Comparison of ENCODE assay signal across 11 cellular contexts in the genomic region with DNA sequence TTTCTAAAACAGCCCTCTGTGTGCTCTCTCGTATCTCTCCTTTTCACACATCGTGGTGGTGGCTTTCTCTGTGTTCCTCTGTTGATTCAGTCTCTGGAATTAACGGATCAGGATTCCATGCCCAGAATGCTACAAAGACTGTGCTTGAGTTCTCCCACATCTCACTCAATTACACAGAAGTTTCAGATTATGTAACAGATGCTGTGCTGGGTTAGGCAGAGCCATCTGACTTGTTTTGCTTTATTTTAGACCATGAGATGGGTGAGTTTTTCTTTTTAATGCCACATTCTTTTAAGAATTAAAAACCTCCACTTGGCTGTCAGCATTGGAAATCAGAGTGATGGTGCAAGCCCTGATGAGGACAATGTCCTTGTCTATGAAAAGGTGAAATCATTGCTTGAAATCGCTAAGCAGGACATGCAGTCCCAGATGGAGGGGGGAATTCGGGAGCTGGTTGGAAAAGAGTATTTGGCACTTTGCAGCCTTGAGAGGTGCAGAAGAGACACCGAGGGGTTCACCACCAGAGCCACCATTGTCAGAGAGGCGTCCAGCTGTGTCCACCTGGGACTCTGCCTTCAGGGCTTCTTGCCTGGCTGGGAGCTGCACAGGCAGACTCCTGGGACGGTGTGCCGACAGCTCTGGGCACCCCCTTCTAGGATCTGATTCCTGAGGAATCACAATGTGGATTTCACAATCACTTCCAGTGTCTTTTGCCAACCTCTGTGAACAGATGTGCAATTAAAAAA.
A peak's percentile ranks its signal among the peaks of the same experiment; 100 is the strongest.
DNase-seq lines count a peak whose midpoint lies in the region; ATAC-seq and TF ChIP-seq lines count a peak whose summit lies in the region.
"Had no signal": no experiment of that assay in that cellular context is flagged by ENCODE, and none has a peak within 500 bp of the region (broad histone marks: within the 10 kb centered on the region; RNA-seq: fewer than 3 reads in every experiment).

No MANE protein-coding gene starts in this region.

- peak overlapping the region; percentile 64 for H3K27ac ChIP-seq in Panc1 (ENCODE audit: low read length)
- H3K27ac ChIP-seq in esophagus squamous epithelium: peak overlapping the region; percentile 48 to 85 (median 68)
- peak overlapping the region; percentile 51 to 73 (median 60) for H3K27ac ChIP-seq in transverse colon
- H3K27ac ChIP-seq: SK-N-MC had no signal

- BruUV-seq in Panc1 (replicated peaks; lab: Mats Ljungman, UMichigan): no TSS peak

- intact Hi-C loops in Panc1 (cut with micrococcal nuclease; ENCODE audit: unreplicated experiment): no loop called here
- intact Hi-C loops in esophagus squamous epithelium (cut with DNase I): no loop called here
- intact Hi-C loops in transverse colon (cut with DNase I; ENCODE audit: low total_unique reads): no loop called here

- TF ChIP-seq EP300 in transverse colon (IDR thresholded peaks at IDR 0.05; ENCODE audit: low read depth): no peak

- H3K4me3 ChIP-seq in Panc1 (ENCODE audit: low read depth in 2 of 2, low read length in 2 of 2): no peak overlapping the region
- no peak overlapping the region for H3K4me3 ChIP-seq in esophagus squamous epithelium
- no peak overlapping the region for H3K4me3 ChIP-seq in transverse colon
- H3K4me3 ChIP-seq: SK-N-MC had no signal

- WGBS in esophagus squamous epithelium, 2 donors: 25 to 31% methylated on average over 7 to 9 of the region's 9 CpGs
- WGBS in transverse colon (ENCODE audit: low coverage in 1 of 2), 2 donors: 65 to 77% methylated on average over 4 to 9 of the region's 9 CpGs

- peaks cover 17% of the 10 kb centered on the region for H3K27me3 Mint-ChIP-seq in nephron progenitor cell (ENCODE audit: low read depth, poor library complexity)

- H3K9me3 ChIP-seq in Panc1 (ENCODE audit: control insufficient read depth, insufficient read depth, low read depth, low read length): no peaks in the 10 kb centered on the region
- no peaks in the 10 kb centered on the region for H3K9me3 ChIP-seq in esophagus squamous epithelium
- H3K9me3 ChIP-seq in transverse colon: no peaks in the 10 kb centered on the region

- H3K27me3 ChIP-seq in Panc1 (ENCODE audit: control insufficient read depth, insufficient read depth, low read length) (no peaks in the 10 kb centered on the region), esophagus squamous epithelium (no peaks in the 10 kb centered on the region), transverse colon (no peaks in the 10 kb centered on the region)

- TF ChIP-seq CTCF in Panc1 (IDR thresholded peaks at IDR 0.05) (no peak), esophagus squamous epithelium (IDR thresholded peaks at IDR 0.05) (no peak), transverse colon (IDR thresholded peaks at IDR 0.05) (no peak), nephron progenitor cell (IDR thresholded peaks at IDR 0.05) (no peak)

- peaks cover 72% of the 10 kb centered on the region for H3K4me1 ChIP-seq in Panc1 (ENCODE audit: control insufficient read depth, insufficient read depth, low read length)
- H3K4me1 ChIP-seq in esophagus squamous epithelium: peaks cover 20 to 64% (median 44%) of the 10 kb centered on the region in 3 donors
- peaks cover 0 to 21% (median under 1%) of the 10 kb centered on the region in 4 donors for H3K4me1 ChIP-seq in transverse colon

- CTCF ChIA-PET in Panc1 (lab: Charles Lee): interaction anchor here (0.5 kb wide), 1 partner anchor 25 kb away, joined by 3 read pairs; no protein-coding TSS in a partner anchor

- ATAC-seq in Panc1 (no peak), HG02852 (IDR thresholded peaks at IDR 0.05; ENCODE audit: unreplicated experiment) (no peak)
- ATAC-seq: activated naive CD8-positive, alpha-beta T cell treated with anti-CD3 and anti-CD28 coated beads, Interleukin-2, amount 50 U/mL, for 24 hours; naive thymus-derived CD8-positive, alpha-beta T cell had no signal

- H3K36me3 Mint-ChIP-seq in nephron progenitor cell (ENCODE audit: low read depth): no peaks in the 10 kb centered on the region
- H3K36me3 Mint-ChIP-seq: naive thymus-derived CD8-positive, alpha-beta T cell had no signal

- H3K4me3 Mint-ChIP-seq in nephron progenitor cell: no peak overlapping the region
- H3K4me3 Mint-ChIP-seq: activated CD4-positive, alpha-beta T cell treated with anti-CD3 and anti-CD28 coated beads, Interleukin-2, amount 10 ng/mL, durations not matched to agents 24 days and 14 days; activated naive CD8-positive, alpha-beta T cell treated with anti-CD3 and anti-CD28 coated beads, Interleukin-2, amount 50 U/mL, for 24 hours; naive thymus-derived CD8-positive, alpha-beta T cell had no signal

- no peak for DNase-seq in Panc1 (ENCODE audit: low read depth, low spot score)
- DNase-seq in esophagus squamous epithelium (lab: John Stamatoyannopoulos, UW): no peak
- DNase-seq in midbrain (lab: John Stamatoyannopoulos, UW): peak; percentile 56
- no peak for DNase-seq in transverse colon
- no peak for DNase-seq in NCI-H2227 (lab: John Stamatoyannopoulos, UW; ENCODE audit: unreplicated experiment)
- no peak for DNase-seq in nephron progenitor cell
- DNase-seq: activated CD4-positive, alpha-beta T cell treated with anti-CD3 and anti-CD28 coated beads, Interleukin-2, amount 10 ng/mL, durations not matched to agents 24 days and 14 days; activated naive CD8-positive, alpha-beta T cell treated with anti-CD3 and anti-CD28 coated beads, Interleukin-2, amount 50 U/mL, for 24 hours; naive thymus-derived CD8-positive, alpha-beta T cell had no signal

- TF ChIP-seq POLR2A in esophagus squamous epithelium (IDR thresholded peaks at IDR 0.05) (no peak), transverse colon (IDR thresholded peaks at IDR 0.05) (no peak)

- in situ Hi-C loops in Panc1 (cut with HindIII; ENCODE audit: low pct_unique_long_range_greater_than_20kb, low sequenced_read_pairs): no loop called here
- in situ Hi-C loops in transverse colon (cut with MboI; ENCODE audit: low pct_ligation_motif_present in 1 of 4, low pct_unique_long_range_greater_than_20kb in 1 of 4, low sequenced_read_pairs in 3 of 4): no loop called here

- no peak overlapping the region for H3K27ac Mint-ChIP-seq in nephron progenitor cell
- H3K27ac Mint-ChIP-seq: activated CD4-positive, alpha-beta T cell treated with anti-CD3 and anti-CD28 coated beads, Interleukin-2, amount 10 ng/mL, durations not matched to agents 24 days and 14 days; activated naive CD8-positive, alpha-beta T cell treated with anti-CD3 and anti-CD28 coated beads, Interleukin-2, amount 50 U/mL, for 24 hours; naive thymus-derived CD8-positive, alpha-beta T cell had no signal

- H3K9me3 Mint-ChIP-seq in nephron progenitor cell: no peaks in the 10 kb centered on the region
- H3K9me3 Mint-ChIP-seq: activated CD4-positive, alpha-beta T cell treated with anti-CD3 and anti-CD28 coated beads, Interleukin-2, amount 10 ng/mL, durations not matched to agents 24 days and 14 days; activated naive CD8-positive, alpha-beta T cell treated with anti-CD3 and anti-CD28 coated beads, Interleukin-2, amount 50 U/mL, for 24 hours; naive thymus-derived CD8-positive, alpha-beta T cell had no signal

- no peaks in the 10 kb centered on the region for H3K36me3 ChIP-seq in Panc1 (ENCODE audit: control insufficient read depth, insufficient read depth, low read length)
- H3K36me3 ChIP-seq in esophagus squamous epithelium: peaks cover 0 to 10% (median 0%) of the 10 kb centered on the region in 3 donors
- H3K36me3 ChIP-seq in transverse colon: no peaks in the 10 kb centered on the region

- peaks cover 49% of the 10 kb centered on the region for H3K4me1 Mint-ChIP-seq in nephron progenitor cell
- H3K4me1 Mint-ChIP-seq: activated CD4-positive, alpha-beta T cell treated with anti-CD3 and anti-CD28 coated beads, Interleukin-2, amount 10 ng/mL, durations not matched to agents 24 days and 14 days; activated naive CD8-positive, alpha-beta T cell treated with anti-CD3 and anti-CD28 coated beads, Interleukin-2, amount 50 U/mL, for 24 hours; naive thymus-derived CD8-positive, alpha-beta T cell had no signal

- POLR2A ChIA-PET in Panc1 (lab: Charles Lee): no interaction called here
